In the genomic region with DNA sequence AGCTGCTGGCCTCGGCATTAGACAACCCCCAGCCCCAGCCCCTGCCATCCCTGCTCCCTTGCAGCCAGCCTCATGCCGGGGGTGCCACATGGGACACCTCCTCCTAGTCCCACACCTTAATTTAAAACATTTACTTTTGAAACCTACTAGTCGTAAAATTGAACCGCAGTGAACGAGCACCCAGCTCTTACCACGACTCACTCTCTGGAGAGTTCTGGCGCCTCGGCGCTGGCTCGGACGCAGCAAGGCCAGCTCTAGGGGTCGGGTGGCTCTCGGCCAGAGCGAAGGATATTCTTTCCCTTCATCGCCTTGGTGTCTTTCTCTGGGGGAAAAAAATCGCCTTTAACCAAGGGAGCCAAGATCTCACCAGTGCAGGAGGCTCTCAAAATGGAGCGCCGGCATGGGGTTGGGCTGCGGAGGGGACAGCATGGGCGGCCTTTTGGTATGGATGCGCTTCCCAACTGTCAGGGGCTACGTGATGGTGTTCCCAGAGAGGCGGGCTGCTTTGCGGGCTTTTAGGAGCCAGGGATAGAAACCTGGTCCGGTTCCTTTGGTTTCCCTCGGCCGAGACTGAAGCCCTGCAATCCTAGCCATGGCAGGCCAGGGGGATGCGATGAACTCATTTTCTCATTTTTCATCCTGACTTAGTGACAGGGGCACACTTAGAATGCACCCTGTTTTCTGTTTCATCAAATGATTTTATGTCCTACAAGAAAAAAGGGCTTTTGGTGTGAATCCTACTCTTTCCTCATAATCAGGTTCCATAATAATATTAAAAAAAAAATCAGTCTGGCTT, we compare ENCODE assay signal across 9 cellular contexts. TPM values are rescaled to one million over a fixed set of nuclear protein-coding genes. Genes with fewer than 3 reads are reported as not detected.
DNase-seq lines count a peak whose midpoint lies in the region; ATAC-seq, FAIRE-seq and TF ChIP-seq lines count a peak whose summit lies in the region.
"Had no signal": no experiment of that assay in that cellular context is flagged by ENCODE, and none has a peak within 500 bp of the region (broad histone marks: within the 10 kb centered on the region; RNA-seq: fewer than 3 reads in every experiment).

No MANE protein-coding gene starts in this region.

- CTCF ChIA-PET in CD4-positive, alpha-beta T cell (lab: Charles Lee), result interaction anchor here (1.1 to 6.4 kb wide), 8 partner anchors 9 to 461 kb away, joined by 3 to 70 read pairs (median 4); partner anchors contain the start of gene TAF1B
- CTCF ChIA-PET in Panc1 (lab: Charles Lee), result interaction anchor here (0.7 to 1.6 kb wide), 6 partner anchors 10 to 33 kb away, joined by 3 to 10 read pairs (median 4); no protein-coding TSS in a partner anchor
- CTCF ChIA-PET in endothelial cell of umbilical vein (lab: Charles Lee), result interaction anchor here (0.8 to 8.4 kb wide), 25 partner anchors 9 to 207 kb away, joined by 3 to 142 read pairs (median 5); no protein-coding TSS in a partner anchor

- POLR2A ChIA-PET in CD4-positive, alpha-beta T cell (lab: Charles Lee), result interaction anchor here (0.8 to 11.5 kb wide), 9 partner anchors 25 to 185 kb away, joined by 3 to 230 read pairs (median 12); partner anchors contain the start of gene ODC1
- POLR2A ChIA-PET in Panc1 (lab: Charles Lee), result interaction anchor here (0.6 to 1.8 kb wide), 3 partner anchors 25 to 104 kb away, joined by 4 to 5 read pairs (median 5); no protein-coding TSS in a partner anchor
- POLR2A ChIA-PET in endothelial cell of umbilical vein (lab: Charles Lee), result interaction anchor here (0.6 to 1.1 kb wide), 2 partner anchors 20 to 1391 kb away, joined by 3 to 4 read pairs; no protein-coding TSS in a partner anchor

- dilution Hi-C loops in endothelial cell of umbilical vein (cut with MboI; ENCODE audit: extremely low pct_ligation_motif_present, low sequenced_read_pairs), result no loop called here

- no peak for TF ChIP-seq POLR2A in endothelial cell of umbilical vein (IDR thresholded peaks at IDR 0.05; ENCODE audit: low read depth, low read length)

- H3K4me3 ChIP-seq in Panc1 (ENCODE audit: low read depth in 2 of 2, low read length in 2 of 2) (peak overlapping the region; percentile 88 to 94), endothelial cell of umbilical vein (replicated peaks in 1 of 3; ENCODE audit: insufficient read depth in 1 of 3, low read depth in 1 of 3, low read length in 3 of 3) (peak overlapping the region; percentile 67 to 78 (median 72)), neural progenitor cell (peak overlapping the region; percentile 52), Karpas-422 (ENCODE audit: low read length) (no peak overlapping the region)

- H3K4me1 ChIP-seq in Panc1 (ENCODE audit: control insufficient read depth, insufficient read depth, low read length), result peaks cover 57% of the 10 kb centered on the region
- peaks cover 12% of the 10 kb centered on the region for H3K4me1 ChIP-seq in endothelial cell of umbilical vein (ENCODE audit: control insufficient read depth, extremely low read depth, insufficient read depth, low read length)
- H3K4me1 ChIP-seq in neural progenitor cell, result peaks cover 24% of the 10 kb centered on the region
- peaks cover 16% of the 10 kb centered on the region for H3K4me1 ChIP-seq in Karpas-422 (ENCODE audit: low read length)

- peak overlapping the region; percentile 84 for H3K27ac Mint-ChIP-seq in CD4-positive, alpha-beta T cell
- no peak overlapping the region for H3K27ac Mint-ChIP-seq in neural progenitor cell

- no peak for TF ChIP-seq CTCF in CD4-positive, alpha-beta T cell (IDR thresholded peaks at IDR 0.05)
- TF ChIP-seq CTCF in Panc1 (IDR thresholded peaks at IDR 0.05), result no peak
- no peak for TF ChIP-seq CTCF in endothelial cell of umbilical vein (IDR thresholded peaks at IDR 0.05; ENCODE audit: extremely low read depth in 1 of 2, insufficient read depth in 1 of 2, low read depth in 1 of 2, low read length in 2 of 2)
- no peak for TF ChIP-seq CTCF in neural progenitor cell (IDR thresholded peaks at IDR 0.05)

- H3K4me3 Mint-ChIP-seq in CD4-positive, alpha-beta T cell, result peak overlapping the region; percentile 90
- peak overlapping the region; percentile 86 for H3K4me3 Mint-ChIP-seq in neural progenitor cell

- peaks cover 14% of the 10 kb centered on the region for H3K36me3 Mint-ChIP-seq in CD4-positive, alpha-beta T cell (ENCODE audit: low read depth)
- no peaks in the 10 kb centered on the region for H3K36me3 Mint-ChIP-seq in neural progenitor cell

- no peaks in the 10 kb centered on the region for H3K27me3 Mint-ChIP-seq in CD4-positive, alpha-beta T cell
- H3K27me3 Mint-ChIP-seq in neural progenitor cell (ENCODE audit: insufficient read depth, low read depth), result peaks cover 21% of the 10 kb centered on the region

- BruUV-seq in Panc1 (replicated peaks; lab: Mats Ljungman, UMichigan), result no TSS peak
- BruUV-seq in endothelial cell of umbilical vein (replicated peaks; lab: Mats Ljungman, UMichigan), result no TSS peak

- no peaks in the 10 kb centered on the region for H3K9me2 ChIP-seq in Karpas-422 (replicated peaks; ENCODE audit: insufficient read depth, low read length)

- DNase-seq in CD4-positive, alpha-beta T cell, result no peak
- DNase-seq in Panc1 (ENCODE audit: low read depth, low spot score) (no peak), endothelial cell of umbilical vein (ENCODE audit: low read depth, low spot score) (no peak), neural progenitor cell (ENCODE audit: low spot score) (peak; percentile 49), cerebellum (ENCODE audit: low spot score) (no peak), Karpas-422 (no peak), Kasumi-1 (lab: John Stamatoyannopoulos, UW) (no peak), AG08396 (ENCODE audit: low spot score) (no peak)

- H3K9me1 ChIP-seq in endothelial cell of umbilical vein (replicated peaks; ENCODE audit: control insufficient read depth, extremely low read depth, insufficient read depth, low read length), result no peaks in the 10 kb centered on the region

- intact Hi-C loops in CD4-positive, alpha-beta T cell (cut with DNase I, micrococcal nuclease), result loop anchor here (1.0 to 10.0 kb wide), 4 partner anchors 24 to 1470 kb away; partner anchors contain the start of gene KIDINS220 (in 1 of the 2)
- intact Hi-C loops in Panc1 (cut with micrococcal nuclease; ENCODE audit: unreplicated experiment) (loop anchor here (10.0 kb wide), 1 partner anchor 160 kb away; no protein-coding TSS in a partner anchor), endothelial cell of umbilical vein (cut with micrococcal nuclease) (loop anchor here (1.0 kb wide), 5 partner anchors 12 to 105 kb away; no protein-coding TSS in a partner anchor)

- in situ Hi-C loops in Panc1 (cut with HindIII; ENCODE audit: low pct_unique_long_range_greater_than_20kb, low sequenced_read_pairs), result no loop called here

- H3K79me2 ChIP-seq in endothelial cell of umbilical vein (ENCODE audit: control insufficient read depth, insufficient read depth, low read length), result peaks cover 60% of the 10 kb centered on the region
- H3K79me2 ChIP-seq in neural progenitor cell (ENCODE audit: low read depth), result no peaks in the 10 kb centered on the region
- H3K79me2 ChIP-seq in Karpas-422 (ENCODE audit: low read length), result no peaks in the 10 kb centered on the region

- H3K4me1 Mint-ChIP-seq in CD4-positive, alpha-beta T cell (ENCODE audit: low read depth), result peaks cover 80% of the 10 kb centered on the region
- H3K4me1 Mint-ChIP-seq in neural progenitor cell, result peaks cover 28% of the 10 kb centered on the region

- no peak for ATAC-seq in CD4-positive, alpha-beta T cell (ENCODE audit: poor library complexity)
- no peak for ATAC-seq in Panc1

- H3K9me3 ChIP-seq in CD4-positive, alpha-beta T cell (ENCODE audit: control insufficient read depth, low read length), result no peaks in the 10 kb centered on the region
- H3K9me3 ChIP-seq in Panc1 (ENCODE audit: control insufficient read depth, insufficient read depth, low read depth, low read length), result no peaks in the 10 kb centered on the region
- H3K9me3 ChIP-seq in endothelial cell of umbilical vein (replicated peaks; ENCODE audit: control insufficient read depth, insufficient read depth, low read length), result no peaks in the 10 kb centered on the region
- H3K9me3 ChIP-seq in neural progenitor cell (ENCODE audit: low read depth), result no peaks in the 10 kb centered on the region
- no peaks in the 10 kb centered on the region for H3K9me3 ChIP-seq in Karpas-422 (ENCODE audit: low read length)

- H3F3A ChIP-seq in neural progenitor cell (ENCODE audit: low read depth), result peaks cover 35% of the 10 kb centered on the region

- H3K9ac ChIP-seq in endothelial cell of umbilical vein (replicated peaks; ENCODE audit: extremely low read depth, insufficient read depth, low read length), result peak overlapping the region; percentile 64
- no peak overlapping the region for H3K9ac ChIP-seq in neural progenitor cell
- no peak overlapping the region for H3K9ac ChIP-seq in Karpas-422 (ENCODE audit: low read length)

- no peaks in the 10 kb centered on the region for H3K27me3 ChIP-seq in CD4-positive, alpha-beta T cell (ENCODE audit: control insufficient read depth, insufficient read depth, low read length)
- H3K27me3 ChIP-seq in Panc1 (ENCODE audit: control insufficient read depth, insufficient read depth, low read length) (no peaks in the 10 kb centered on the region), endothelial cell of umbilical vein (ENCODE audit: control insufficient read depth in 2 of 2, insufficient read depth in 2 of 2, low read length in 2 of 2) (no peaks in the 10 kb centered on the region), neural progenitor cell (peaks cover 58% of the 10 kb centered on the region), Karpas-422 (ENCODE audit: low read length) (no peaks in the 10 kb centered on the region)

- H3K27ac ChIP-seq in CD4-positive, alpha-beta T cell (ENCODE audit: low read depth, low read length), result peak overlapping the region; percentile 60
- H3K27ac ChIP-seq in Panc1 (ENCODE audit: low read length) (peak overlapping the region; percentile 91), endothelial cell of umbilical vein (ENCODE audit: insufficient read depth, low read depth, low read length) (no peak overlapping the region), neural progenitor cell (no peak overlapping the region), Karpas-422 (ENCODE audit: low read length) (no peak overlapping the region)

- H4K20me1 ChIP-seq in endothelial cell of umbilical vein (replicated peaks; ENCODE audit: control insufficient read depth, extremely low read depth, insufficient read depth, low read length) (no peaks in the 10 kb centered on the region), neural progenitor cell (ENCODE audit: low read depth) (peaks cover 25% of the 10 kb centered on the region), Karpas-422 (ENCODE audit: insufficient read depth, low read depth, low read length) (0 out of 2 replicates have a peak, but pooled peaks cover 18% of the 10 kb centered on the region)

- FAIRE-seq in endothelial cell of umbilical vein (lab: Jason Lieb, UNC), result no peak
- FAIRE-seq: endometrium had no signal

- no peak overlapping the region for H2AFZ ChIP-seq in endothelial cell of umbilical vein (ENCODE audit: low read depth, low read length)
- peak overlapping the region; percentile 56 for H2AFZ ChIP-seq in neural progenitor cell (replicated peaks)
- no peak overlapping the region for H2AFZ ChIP-seq in Karpas-422 (ENCODE audit: low read length)

- H3K9me3 Mint-ChIP-seq in CD4-positive, alpha-beta T cell, result no peaks in the 10 kb centered on the region
- peaks cover 2% of the 10 kb centered on the region for H3K9me3 Mint-ChIP-seq in neural progenitor cell

- H3K4me2 ChIP-seq in endothelial cell of umbilical vein (ENCODE audit: insufficient read depth, low read length), result peak overlapping the region; percentile 81
- peak overlapping the region; percentile 81 for H3K4me2 ChIP-seq in neural progenitor cell
- H3K4me2 ChIP-seq in Karpas-422 (ENCODE audit: low read depth, low read length, poor library complexity, severe bottlenecking), result no peak overlapping the region

- H3K36me3 ChIP-seq in Panc1 (ENCODE audit: control insufficient read depth, insufficient read depth, low read length) (no peaks in the 10 kb centered on the region; the same call in none of the 2 replicates), endothelial cell of umbilical vein (ENCODE audit: control insufficient read depth in 2 of 2, extremely low read depth in 1 of 2, insufficient read depth in 2 of 2, low read length in 2 of 2) (no peaks in the 10 kb centered on the region), neural progenitor cell (no peaks in the 10 kb centered on the region), Karpas-422 (ENCODE audit: insufficient read depth, low read length) (no peaks in the 10 kb centered on the region)

RNA-seq across cellular contexts. Expression of gene HPCAL1, which starts 2.0 kb away (rescaled TPM):
- total RNA-seq in CD4-positive, alpha-beta T cell, result 10 to 100 TPM; 24.9 to 27.9 TPM
- total RNA-seq in Panc1 (2021; ENCODE audit: unreplicated experiment) (234 TPM), endothelial cell of umbilical vein (68.1 and 77.4 TPM in 2 replicates), neural progenitor cell (ENCODE audit: low replicate concordance) (3.7 and 8.0 TPM in 2 replicates), cerebellum (40.8 TPM)
- polyA plus RNA-seq in Panc1 (2012; ENCODE audit: insufficient read length), result 556 TPM
- 56.5 and 67.3 TPM in 2 replicates for polyA plus RNA-seq in endothelial cell of umbilical vein
- 40.8 and 44.2 TPM in 2 replicates for polyA plus RNA-seq in endothelial cell of umbilical vein (2011; cell fraction: cytosol; rRNA removed)
- 34.7 and 39.6 TPM in 2 replicates for polyA plus RNA-seq in endothelial cell of umbilical vein (2011; cell fraction: nucleus; rRNA removed)
- polyA plus RNA-seq in endothelial cell of umbilical vein (2012), result 79.1 and 104 TPM in 2 replicates
- polyA minus RNA-seq in endothelial cell of umbilical vein, result 17.4 and 19.0 TPM in 2 replicates
- 48.7 TPM for polyA minus RNA-seq in endothelial cell of umbilical vein (2011; cell fraction: cytosol; rRNA and poly(A)+ RNA removed)
- polyA minus RNA-seq in endothelial cell of umbilical vein (2011; cell fraction: nucleus; rRNA and poly(A)+ RNA removed), result 8.8 and 14.8 TPM in 2 replicates
- total RNA-seq in Karpas-422 (2014; rRNA removed; shearing (Covaris generic); ENCODE audit: low replicate concordance), result 5.0 and 6.6 TPM in 2 replicates

Comparison
In these comparisons a context has a peak if more than half of its experiments do, and no peak if none do; other contexts are left out.
1. H3K27ac ChIP-seq: peak in CD4-positive, alpha-beta T cell (single experiment) and Panc1 (single experiment); none in endothelial cell of umbilical vein (single experiment), neural progenitor cell (single experiment) and Karpas-422 (single experiment).